8 cellular contexts compared by ENCODE assay signal in genomic region chr22:29167032-29167911, GRCh38. TPM values are rescaled to one million over a fixed set of nuclear protein-coding genes. Genes with fewer than 3 reads are reported as not detected.
DNase-seq lines count a peak whose midpoint lies in the region; ATAC-seq and TF ChIP-seq lines count a peak whose summit lies in the region.
"Had no signal": no experiment of that assay in that cellular context is flagged by ENCODE, and none has a peak within 500 bp of the region (broad histone marks: within the 10 kb centered on the region; RNA-seq: fewer than 3 reads in every experiment).

No MANE protein-coding gene starts in this region.

- no peaks in the 10 kb centered on the region for H3K27me3 ChIP-seq in Peyer's patch
- H3K27me3 ChIP-seq: SJSA1 had no signal

- no peak for TF ChIP-seq CTCF in Peyer's patch (IDR thresholded peaks at IDR 0.05)

- H3K4me1 ChIP-seq in Peyer's patch = no peaks in the 10 kb centered on the region
- H3K4me1 ChIP-seq: SJSA1 had no signal

- H3K27ac ChIP-seq in Peyer's patch = no peak overlapping the region
- H3K27ac ChIP-seq: SJSA1 had no signal

- no peak overlapping the region for H3K4me3 ChIP-seq in Peyer's patch
- H3K4me3 ChIP-seq: SJSA1 had no signal

- ATAC-seq in GM19025 (IDR thresholded peaks at IDR 0.05; ENCODE audit: low read depth, unreplicated experiment) = peak; percentile 92
- ATAC-seq in HG02884 (IDR thresholded peaks at IDR 0.05; ENCODE audit: unreplicated experiment) = peak; percentile 76

- DNase-seq in Peyer's patch = peak in 2 of 3 donors; percentile 44 to 68
- DNase-seq in germinal center (ENCODE audit: low spot score) = peak; percentile 83
- DNase-seq in amygdala (lab: John Stamatoyannopoulos, UW) = no peak
- DNase-seq in DMS79 (lab: John Stamatoyannopoulos, UW) = no peak
- no peak for DNase-seq in DMS 273 (lab: John Stamatoyannopoulos, UW; ENCODE audit: unreplicated experiment)

- no peaks in the 10 kb centered on the region for H3K36me3 ChIP-seq in Peyer's patch
- H3K36me3 ChIP-seq: SJSA1 had no signal

- no peaks in the 10 kb centered on the region for H3K9me3 ChIP-seq in Peyer's patch
- H3K9me3 ChIP-seq: SJSA1 had no signal

- no peak for TF ChIP-seq POLR2A in Peyer's patch (IDR thresholded peaks at IDR 0.05)

RNA-seq across cellular contexts. Expression of gene EMID1, which starts 38.4 kb away (rescaled TPM):
- 1 to 10 TPM; 1.9 to 7.1 (median 4.2) TPM for total RNA-seq in Peyer's patch

Comparison
In these comparisons a context has a peak if more than half of its experiments do, and no peak if none do; other contexts are left out.
1. DNase-seq: peak in Peyer's patch (2 of 3) and germinal center (single experiment); none in amygdala (0 of 56), DMS79 (single experiment) and DMS 273 (single experiment).